ENCODE assay signal across 18 cellular contexts in the genomic region with DNA sequence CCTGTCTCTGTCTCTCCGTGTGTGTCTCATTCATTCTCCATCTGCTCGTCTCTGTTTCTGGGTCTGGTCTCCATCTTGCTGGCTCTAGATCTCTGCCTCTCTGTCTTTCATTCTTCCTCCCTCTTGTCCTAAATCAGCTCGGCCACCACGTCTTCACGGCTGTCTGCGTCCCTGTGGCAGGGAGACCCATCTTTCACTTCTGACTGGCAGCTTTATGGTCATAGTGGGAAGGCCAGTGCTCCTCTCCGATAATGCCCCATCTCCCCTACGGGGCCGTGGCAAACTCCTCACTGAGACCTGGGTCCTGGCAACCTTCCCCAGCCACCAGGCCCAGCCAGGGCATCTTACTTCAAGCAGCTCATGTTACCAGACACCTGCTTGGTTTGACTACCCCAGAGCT. TPM values are rescaled to one million over a fixed set of nuclear protein-coding genes. Genes with fewer than 3 reads are reported as not detected.
DNase-seq lines count a peak whose midpoint lies in the region; ATAC-seq and TF ChIP-seq lines count a peak whose summit lies in the region.
"Had no signal": no experiment of that assay in that cellular context is flagged by ENCODE, and none has a peak within 500 bp of the region (broad histone marks: within the 10 kb centered on the region; RNA-seq: fewer than 3 reads in every experiment).

No MANE protein-coding gene starts in this region.

- H3K9ac ChIP-seq in smooth muscle cell (ENCODE audit: low read depth) (no peak overlapping the region), SK-N-SH (no peak overlapping the region)

- no peak overlapping the region for H3K4me3 ChIP-seq in smooth muscle cell
- H3K4me3 ChIP-seq in SK-N-SH (ENCODE audit: low read depth in 2 of 2, low read length in 1 of 2), result no peak overlapping the region
- H3K4me3 ChIP-seq: HAP-1 had no signal

- H3K27me3 ChIP-seq in smooth muscle cell (ENCODE audit: low read depth), result no peaks in the 10 kb centered on the region
- no peaks in the 10 kb centered on the region for H3K27me3 ChIP-seq in SK-N-SH (ENCODE audit: insufficient read depth)

- no peaks in the 10 kb centered on the region for H3K36me3 ChIP-seq in smooth muscle cell (ENCODE audit: low read depth)
- H3K36me3 ChIP-seq in SK-N-SH (replicated peaks in 1 of 2; ENCODE audit: control insufficient read depth in 1 of 2, insufficient read depth in 2 of 2, low read length in 1 of 2), result no peaks in the 10 kb centered on the region
- H3K36me3 ChIP-seq: HAP-1 had no signal

- no peak for TF ChIP-seq RAD21 in SK-N-SH (IDR thresholded peaks at IDR 0.05; ENCODE audit: low read length)

- WGBS in smooth muscle cell (ENCODE audit: low lambda C conversion rate), result 65% methylated on average over 9 of the region's 9 CpGs
- WGBS in SK-N-SH (ENCODE audit: low lambda C conversion rate), result 95% methylated on average over 9 of the region's 9 CpGs

- no peaks in the 10 kb centered on the region for H3K9me2 ChIP-seq in SK-N-SH

- H3K9me3 ChIP-seq in T-helper 17 cell (ENCODE audit: control insufficient read depth, low read length, poor library complexity, severe bottlenecking) (no peaks in the 10 kb centered on the region), smooth muscle cell (replicated peaks; ENCODE audit: low read depth) (no peaks in the 10 kb centered on the region), SK-N-SH (no peaks in the 10 kb centered on the region)
- H3K9me3 ChIP-seq: HAP-1 had no signal

- H3K4me1 ChIP-seq in smooth muscle cell (ENCODE audit: low read depth), result peaks cover 23% of the 10 kb centered on the region
- H3K4me1 ChIP-seq in SK-N-SH (ENCODE audit: control insufficient read depth in 1 of 2, insufficient read depth in 2 of 2, low read depth in 1 of 2, low read length in 1 of 2), result peaks cover 29 to 39% of the 10 kb centered on the region in 2 experiments; a peak in 3 of 4 replicates

- H3K27ac ChIP-seq in smooth muscle cell (ENCODE audit: low read depth), result peak overlapping the region; percentile 87
- no peak overlapping the region for H3K27ac ChIP-seq in SK-N-SH (ENCODE audit: low read depth in 2 of 2, low read length in 1 of 2)
- H3K27ac ChIP-seq in substantia nigra (ENCODE audit: low read depth, low read length, poor library complexity, severe bottlenecking), result no peak overlapping the region
- H3K27ac ChIP-seq: 22Rv1 had no signal

- no peak for TF ChIP-seq EP300 in SK-N-SH (IDR thresholded peaks at IDR 0.05; ENCODE audit: borderline replicate concordance in 1 of 2, low read depth in 1 of 2, low read length in 1 of 2)

- peak overlapping the region; percentile 45 for H3K27ac Mint-ChIP-seq in T-helper 17 cell
- H3K27ac Mint-ChIP-seq: B cell had no signal

- H3F3A ChIP-seq in smooth muscle cell (ENCODE audit: low read depth) (peaks cover 45% of the 10 kb centered on the region), SK-N-SH (replicated peaks; ENCODE audit: insufficient read depth) (peaks cover 36% of the 10 kb centered on the region)

- ATAC-seq in T-helper 17 cell, result no peak

- H2AFZ ChIP-seq in smooth muscle cell (ENCODE audit: low read depth) (no peak overlapping the region), SK-N-SH (ENCODE audit: low read depth) (no peak overlapping the region)

- H3K4me3 Mint-ChIP-seq in T-helper 17 cell, result no peak overlapping the region
- H3K4me3 Mint-ChIP-seq: B cell had no signal

- peaks cover 31% of the 10 kb centered on the region for H3K4me1 Mint-ChIP-seq in T-helper 17 cell

- no peaks in the 10 kb centered on the region for H4K20me1 ChIP-seq in smooth muscle cell (ENCODE audit: low read depth)
- no peaks in the 10 kb centered on the region for H4K20me1 ChIP-seq in SK-N-SH (ENCODE audit: insufficient read depth)

- TF ChIP-seq CTCF in smooth muscle cell (IDR thresholded peaks at IDR 0.05; ENCODE audit: borderline replicate concordance, insufficient read depth, poor library complexity, severe bottlenecking) (no peak), SK-N-SH (IDR thresholded peaks at IDR 0.05) (no peak)

- H3K27me3 Mint-ChIP-seq in T-helper 17 cell, result peaks cover 51% of the 10 kb centered on the region

- DNase-seq in DMS 273 (lab: John Stamatoyannopoulos, UW; ENCODE audit: unreplicated experiment), result peak; percentile 32
- DNase-seq in DMS 273 treated with DMSO at 0.1 percent for 48 hours (lab: John Stamatoyannopoulos, UW), result no peak
- DNase-seq in T-helper 17 cell, result no peak
- DNase-seq in left kidney (ENCODE audit: low read depth, low spot score), result peak; percentile 67
- no peak for DNase-seq in smooth muscle cell (lab: John Stamatoyannopoulos, UW; ENCODE audit: unreplicated experiment)
- DNase-seq in SK-N-SH, result no peak
- DNase-seq in SW480 (ENCODE audit: low spot score), result no peak
- no peak for DNase-seq in substantia nigra (lab: John Stamatoyannopoulos, UW)
- DNase-seq: GF-D8, KG1, MV-4-11, NCI-H187 treated with DMSO at 0.1 percent for 48 hours, NCI-H2171 treated with DMSO at 0.1 percent for 48 hours, RPMI8226, SIG-M5 had no signal

- H3K36me3 Mint-ChIP-seq in T-helper 17 cell (ENCODE audit: low read depth), result peaks cover 4% of the 10 kb centered on the region

- POLR2A ChIA-PET in SK-N-SH (lab: Yijun Ruan, JAX), result interaction anchor here (0.6 kb wide), 1 partner anchor 47 kb away, joined by 3 read pairs; no protein-coding TSS in a partner anchor

- H3K4me2 ChIP-seq in smooth muscle cell (peak overlapping the region; percentile 60), SK-N-SH (no peak overlapping the region)

- no peaks in the 10 kb centered on the region for H3K79me2 ChIP-seq in smooth muscle cell (ENCODE audit: low read depth)
- H3K79me2 ChIP-seq in SK-N-SH (ENCODE audit: insufficient read depth), result no peaks in the 10 kb centered on the region

- CTCF ChIA-PET in SK-N-SH (lab: Yijun Ruan, JAX), result interaction anchor here (0.8 to 1.7 kb wide), 5 partner anchors 37 to 255 kb away, joined by 3 to 8 read pairs (median 3); no protein-coding TSS in a partner anchor

TF ChIP-seq in SK-N-SH, 30 proteins besides CTCF, POLR2A, EP300 and RAD21:
- TF ChIP-seq, protein P1, sequence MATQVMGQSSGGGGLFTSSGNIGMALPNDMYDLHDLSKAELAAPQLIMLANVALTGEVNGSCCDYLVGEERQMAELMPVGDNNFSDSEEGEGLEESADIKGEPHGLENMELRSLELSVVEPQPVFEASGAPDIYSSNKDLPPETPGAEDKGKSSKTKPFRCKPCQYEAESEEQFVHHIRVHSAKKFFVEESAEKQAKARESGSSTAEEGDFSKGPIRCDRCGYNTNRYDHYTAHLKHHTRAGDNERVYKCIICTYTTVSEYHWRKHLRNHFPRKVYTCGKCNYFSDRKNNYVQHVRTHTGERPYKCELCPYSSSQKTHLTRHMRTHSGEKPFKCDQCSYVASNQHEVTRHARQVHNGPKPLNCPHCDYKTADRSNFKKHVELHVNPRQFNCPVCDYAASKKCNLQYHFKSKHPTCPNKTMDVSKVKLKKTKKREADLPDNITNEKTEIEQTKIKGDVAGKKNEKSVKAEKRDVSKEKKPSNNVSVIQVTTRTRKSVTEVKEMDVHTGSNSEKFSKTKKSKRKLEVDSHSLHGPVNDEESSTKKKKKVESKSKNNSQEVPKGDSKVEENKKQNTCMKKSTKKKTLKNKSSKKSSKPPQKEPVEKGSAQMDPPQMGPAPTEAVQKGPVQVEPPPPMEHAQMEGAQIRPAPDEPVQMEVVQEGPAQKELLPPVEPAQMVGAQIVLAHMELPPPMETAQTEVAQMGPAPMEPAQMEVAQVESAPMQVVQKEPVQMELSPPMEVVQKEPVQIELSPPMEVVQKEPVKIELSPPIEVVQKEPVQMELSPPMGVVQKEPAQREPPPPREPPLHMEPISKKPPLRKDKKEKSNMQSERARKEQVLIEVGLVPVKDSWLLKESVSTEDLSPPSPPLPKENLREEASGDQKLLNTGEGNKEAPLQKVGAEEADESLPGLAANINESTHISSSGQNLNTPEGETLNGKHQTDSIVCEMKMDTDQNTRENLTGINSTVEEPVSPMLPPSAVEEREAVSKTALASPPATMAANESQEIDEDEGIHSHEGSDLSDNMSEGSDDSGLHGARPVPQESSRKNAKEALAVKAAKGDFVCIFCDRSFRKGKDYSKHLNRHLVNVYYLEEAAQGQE (IDR thresholded peaks at IDR 0.05; ENCODE audit: low read depth, low read length), result no peak
- no peak for TF ChIP-seq TEAD4 (IDR thresholded peaks at IDR 0.05; ENCODE audit: borderline replicate concordance, insufficient read depth)
- TF ChIP-seq PBX3 (IDR thresholded peaks at IDR 0.05), result no peak
- TF ChIP-seq RXRA (IDR thresholded peaks at IDR 0.05; ENCODE audit: borderline replicate concordance, low read depth), result no peak
- TF ChIP-seq SIN3A (IDR thresholded peaks at IDR 0.05; ENCODE audit: borderline replicate concordance, low read depth, low read length), result no peak
- no peak for TF ChIP-seq SMC3 (IDR thresholded peaks at IDR 0.05; ENCODE audit: low read depth, low read length)
- no peak for TF ChIP-seq RFX5 (IDR thresholded peaks at IDR 0.05; ENCODE audit: low read length)
- no peak for TF ChIP-seq MXI1 (IDR thresholded peaks at IDR 0.05; ENCODE audit: low read depth, low read length)
- no peak for TF ChIP-seq POLR2AphosphoS5 (IDR thresholded peaks at IDR 0.05; ENCODE audit: low read depth, low read length)
- no peak for TF ChIP-seq MEF2A (IDR thresholded peaks at IDR 0.05; ENCODE audit: borderline replicate concordance, low read depth)
- TF ChIP-seq MAX (IDR thresholded peaks at IDR 0.05; ENCODE audit: low read depth), result no peak
- no peak for TF ChIP-seq FOXM1 (IDR thresholded peaks at IDR 0.05; ENCODE audit: low read depth)
TF ChIP-seq in SK-N-SH: peak in this region for 0.

RNA-seq across cellular contexts. Expression of gene COL16A1, which starts 5.2 kb away (rescaled TPM):
- total RNA-seq in T-helper 17 cell (not detected), smooth muscle cell (67.3 and 105 TPM in 2 replicates)
- polyA plus RNA-seq in smooth muscle cell (126 and 152 TPM in 2 replicates), SK-N-SH (2012; rRNA removed) (9.0 and 10.4 TPM in 2 replicates)
- polyA plus RNA-seq in SK-N-SH (2012; cell fraction: cytosol; rRNA removed), result 3.0 and 3.8 TPM in 2 replicates
- polyA plus RNA-seq in SK-N-SH (2012; cell fraction: nucleus; rRNA removed), result 38.2 and 47.3 TPM in 2 replicates
- total RNA-seq: B cell had no signal

RNA-seq across cellular contexts. Expression of gene ADGRB2, which starts 55.1 kb away (rescaled TPM):
- total RNA-seq in T-helper 17 cell, result 1 to 10 TPM; 1.0 to 1.4 TPM
- total RNA-seq in smooth muscle cell, result 8.8 and 10.6 TPM in 2 replicates
- 7.5 and 9.4 TPM in 2 replicates for polyA plus RNA-seq in smooth muscle cell
- polyA plus RNA-seq in SK-N-SH (2012; rRNA removed), result 10.6 and 13.0 TPM in 2 replicates
- polyA plus RNA-seq in SK-N-SH (2012; cell fraction: cytosol; rRNA removed), result 4.3 and 8.4 TPM in 2 replicates
- 41.8 and 66.9 TPM in 2 replicates for polyA plus RNA-seq in SK-N-SH (2012; cell fraction: nucleus; rRNA removed)

Comparison
In these comparisons a context has a peak if more than half of its experiments do, and no peak if none do; other contexts are left out.
1. DNase-seq: peak in DMS 273 (single experiment) and left kidney (single experiment); none in DMS 273 treated with DMSO at 0.1 percent for 48 hours (single experiment), T-helper 17 cell (0 of 3), smooth muscle cell (single experiment), SK-N-SH (single experiment), SW480 (single experiment) and substantia nigra (0 of 49).
2. RNA of gene COL16A1, which starts 5.2 kb away (total RNA-seq): 67.3 to 105 TPM in smooth muscle cell; not detected in T-helper 17 cell; every median in the first group is over 10 times any median in the second.